10 cellular contexts compared by ENCODE assay signal in the genomic region with DNA sequence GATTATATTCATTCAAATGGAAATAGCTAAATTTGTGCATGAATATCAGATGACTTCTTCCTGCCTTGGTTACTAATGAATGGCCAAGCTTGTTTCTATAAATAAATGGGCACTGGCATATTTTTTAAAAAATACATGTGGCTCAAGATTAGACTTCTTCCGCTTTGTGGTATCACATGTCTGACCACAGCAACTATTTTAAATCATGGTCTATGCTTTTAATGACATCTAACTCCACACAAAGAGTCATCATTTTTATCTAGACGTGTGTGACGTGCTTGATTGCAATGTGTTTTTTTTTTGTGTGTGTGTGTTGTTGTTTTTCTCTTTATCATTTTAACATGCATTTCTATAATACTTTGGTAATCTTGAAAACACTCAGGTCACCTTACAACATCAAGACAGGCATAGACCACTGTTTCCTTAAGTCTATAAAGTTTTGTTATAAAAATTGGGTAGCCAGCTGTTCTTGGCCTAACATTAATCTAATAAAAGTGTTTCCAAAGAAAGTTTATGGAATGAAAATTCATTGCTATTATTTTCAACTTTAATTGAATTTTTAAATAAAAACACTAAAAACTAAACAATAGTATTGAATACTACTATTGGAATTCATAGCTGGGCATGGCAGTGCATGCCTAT. TPM values are rescaled to one million over a fixed set of nuclear protein-coding genes. Genes with fewer than 3 reads are reported as not detected.
DNase-seq lines count a peak whose midpoint lies in the region; ATAC-seq and TF ChIP-seq lines count a peak whose summit lies in the region.
"Had no signal": no experiment of that assay in that cellular context is flagged by ENCODE, and none has a peak within 500 bp of the region (broad histone marks: within the 10 kb centered on the region; RNA-seq: fewer than 3 reads in every experiment).

No MANE protein-coding gene starts in this region.

- no peak overlapping the region for H2AFZ ChIP-seq in smooth muscle cell (ENCODE audit: low read depth)

- H3K36me3 ChIP-seq in smooth muscle cell (ENCODE audit: low read depth): no peaks in the 10 kb centered on the region
- H3K36me3 ChIP-seq: prostate gland had no signal

- H3K4me1 ChIP-seq in smooth muscle cell (ENCODE audit: low read depth): peaks cover 9% of the 10 kb centered on the region
- H3K4me1 ChIP-seq: prostate gland had no signal

- H3K4me2 ChIP-seq in smooth muscle cell: peak overlapping the region; percentile 52

- no peaks in the 10 kb centered on the region for H3K27me3 ChIP-seq in smooth muscle cell (ENCODE audit: low read depth)

- ATAC-seq in GM19452 (IDR thresholded peaks at IDR 0.05; ENCODE audit: unreplicated experiment): peak; percentile 37
- ATAC-seq in HG03175 (IDR thresholded peaks at IDR 0.05; ENCODE audit: unreplicated experiment): peak; percentile 40

- H3F3A ChIP-seq in smooth muscle cell (ENCODE audit: low read depth): no peaks in the 10 kb centered on the region

- TF ChIP-seq CTCF in smooth muscle cell (IDR thresholded peaks at IDR 0.05; ENCODE audit: borderline replicate concordance, insufficient read depth, poor library complexity, severe bottlenecking): no peak

- no peaks in the 10 kb centered on the region for H3K79me2 ChIP-seq in smooth muscle cell (ENCODE audit: low read depth)

- H3K9me3 ChIP-seq in smooth muscle cell (replicated peaks; ENCODE audit: low read depth): no peaks in the 10 kb centered on the region
- H3K9me3 ChIP-seq: prostate gland had no signal

- no peak overlapping the region for H3K4me3 ChIP-seq in smooth muscle cell
- H3K4me3 ChIP-seq: prostate gland had no signal

- DNase-seq in SKM-1 treated with dmso at 0.1 percent for 144 hours (lab: John Stamatoyannopoulos, UW; ENCODE audit: unreplicated experiment) (peak; percentile 57), smooth muscle cell (lab: John Stamatoyannopoulos, UW; ENCODE audit: unreplicated experiment) (no peak), mesenteric fat pad (ENCODE audit: low spot score) (no peak), substantia nigra (lab: John Stamatoyannopoulos, UW) (no peak), NCI-H146 (lab: John Stamatoyannopoulos, UW) (no peak)
- DNase-seq: amygdala, T-helper 2 cell had no signal

- H4K20me1 ChIP-seq in smooth muscle cell (ENCODE audit: low read depth): no peaks in the 10 kb centered on the region

- H3K9ac ChIP-seq in smooth muscle cell (ENCODE audit: low read depth): peak overlapping the region; percentile 82

- WGBS in smooth muscle cell (ENCODE audit: low lambda C conversion rate): 29% methylated on average over 3 of the region's 3 CpGs

- H3K27ac ChIP-seq in smooth muscle cell (ENCODE audit: low read depth) (peak overlapping the region; percentile 93), substantia nigra (ENCODE audit: low read depth, low read length, poor library complexity, severe bottlenecking) (no peak overlapping the region)
- H3K27ac ChIP-seq: prostate gland had no signal

RNA-seq across cellular contexts. Expression of gene RGS1, which starts 29.5 kb away (rescaled TPM):
- 224 and 333 TPM in 2 replicates for total RNA-seq in smooth muscle cell
- 88.7 and 119 TPM in 2 replicates for polyA plus RNA-seq in smooth muscle cell
- 35.9 TPM for total RNA-seq in mesenteric fat pad

RNA-seq across cellular contexts. Expression of gene RGS13, which starts 30.8 kb away (rescaled TPM):
- total RNA-seq in smooth muscle cell (1.3 TPM in 1 of 2 replicates, not detected in the other), mesenteric fat pad (1.0 TPM)
- 0.27 and 0.45 TPM in 2 replicates for polyA plus RNA-seq in smooth muscle cell
- total RNA-seq: prostate gland had no signal
